In the genomic region with DNA sequence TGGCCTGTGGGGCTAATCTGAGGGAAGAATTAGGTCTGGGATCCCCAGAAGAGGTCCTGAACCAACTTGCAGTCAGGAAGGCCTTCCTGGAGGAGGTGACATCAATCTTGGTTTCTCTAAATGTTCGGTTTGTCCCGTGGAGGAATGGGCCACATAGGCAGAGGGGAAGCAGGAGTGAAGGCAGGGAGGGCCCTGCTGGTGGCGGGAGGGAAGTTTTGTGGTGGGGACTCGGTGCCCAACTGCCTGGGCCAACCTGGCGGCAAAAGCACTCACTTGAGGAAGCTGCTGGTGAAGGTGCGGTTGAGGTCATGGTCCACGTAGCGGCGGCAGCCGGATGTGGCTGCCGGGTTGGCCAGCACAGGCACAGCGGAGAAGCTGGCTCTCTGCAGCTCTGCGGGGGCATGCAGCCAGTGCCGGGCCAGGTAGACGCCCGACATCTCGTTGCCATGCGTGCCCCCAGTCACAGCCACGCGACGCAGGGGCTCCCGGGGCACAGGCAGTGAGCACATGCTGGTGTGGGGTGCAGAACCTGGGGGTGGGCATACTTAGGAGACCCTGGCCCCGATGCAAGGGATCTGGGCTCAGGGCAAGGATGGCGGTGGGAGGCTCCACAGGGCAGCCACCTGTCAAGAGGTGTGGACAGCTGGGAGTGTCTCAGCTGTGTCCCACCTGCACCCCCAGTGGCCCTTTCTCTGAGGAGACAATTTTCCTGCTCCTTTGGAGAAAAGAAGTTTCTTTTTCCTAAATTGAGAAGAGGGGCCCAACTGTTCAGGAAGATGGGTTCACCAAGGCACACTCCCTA, we compare ENCODE assay signal across 9 cellular contexts. TPM values are rescaled to one million over a fixed set of nuclear protein-coding genes. Genes with fewer than 3 reads are reported as not detected.
A peak's percentile ranks its signal among the peaks of the same experiment; 100 is the strongest.
DNase-seq lines count a peak whose midpoint lies in the region; ATAC-seq and TF ChIP-seq lines count a peak whose summit lies in the region.
"Had no signal": no experiment of that assay in that cellular context is flagged by ENCODE, and none has a peak within 500 bp of the region (broad histone marks: within the 10 kb centered on the region; RNA-seq: fewer than 3 reads in every experiment).

No MANE protein-coding gene starts in this region.

- peaks cover 6% of the 10 kb centered on the region for H3K27me3 Mint-ChIP-seq in nephron progenitor cell (ENCODE audit: low read depth, poor library complexity)

- no peaks in the 10 kb centered on the region for H3K9me3 Mint-ChIP-seq in nephron progenitor cell

- peaks cover 49% of the 10 kb centered on the region for H3F3A ChIP-seq in DOHH2 (ENCODE audit: control insufficient read depth, insufficient read depth)

- H3K36me3 ChIP-seq in DOHH2 (ENCODE audit: control insufficient read depth, low read length) (peaks cover 8% of the 10 kb centered on the region), lower lobe of right lung (no peaks in the 10 kb centered on the region)

- H3K36me3 Mint-ChIP-seq in nephron progenitor cell (ENCODE audit: low read depth), result no peaks in the 10 kb centered on the region

- H3K27me3 ChIP-seq in DOHH2 (ENCODE audit: control insufficient read depth, low read length), result no peaks in the 10 kb centered on the region
- H3K27me3 ChIP-seq in lower lobe of right lung (ENCODE audit: low read depth), result peaks cover 21% of the 10 kb centered on the region

- H3K9me3 ChIP-seq in DOHH2 (ENCODE audit: control insufficient read depth, insufficient read depth, low read length) (peaks cover 7% of the 10 kb centered on the region; the same call in 1 of the 2 replicates), lower lobe of right lung (no peaks in the 10 kb centered on the region)

- peaks cover 6% of the 10 kb centered on the region; the same call in 1 of the 2 replicates for H3K79me2 ChIP-seq in DOHH2 (ENCODE audit: control insufficient read depth, low read length)

- H3K4me1 Mint-ChIP-seq in nephron progenitor cell, result peaks cover 21% of the 10 kb centered on the region

- no peak overlapping the region for H3K4me3 Mint-ChIP-seq in nephron progenitor cell

- no peak overlapping the region for H3K27ac Mint-ChIP-seq in nephron progenitor cell

- H3K4me3 ChIP-seq in DOHH2 (ENCODE audit: low read length), result peak overlapping the region; percentile 74
- H3K4me3 ChIP-seq in lower lobe of right lung, result no peak overlapping the region

- H3K4me2 ChIP-seq in DOHH2 (ENCODE audit: low read length), result peak overlapping the region; percentile 91

- peak overlapping the region; percentile 99 for H3K27ac ChIP-seq in DOHH2 (ENCODE audit: low read depth, low read length)
- no peak overlapping the region for H3K27ac ChIP-seq in lower lobe of right lung

- peak; percentile 21 for TF ChIP-seq CTCF in DOHH2 (IDR thresholded peaks at IDR 0.05; ENCODE audit: low read depth, low read length, poor library complexity, severe bottlenecking)
- no peak for TF ChIP-seq CTCF in lower lobe of right lung (IDR thresholded peaks at IDR 0.05)
- no peak for TF ChIP-seq CTCF in nephron progenitor cell (IDR thresholded peaks at IDR 0.05)

- H3K9me2 ChIP-seq in DOHH2 (replicated peaks; ENCODE audit: control insufficient read depth, low read length), result no peaks in the 10 kb centered on the region

- DNase-seq in HK-2 (ENCODE audit: unreplicated experiment), result peak; percentile 64
- DNase-seq in activated CD4-positive, alpha-beta T cell treated with anti-CD3 and anti-CD28 coated beads, Interleukin-2, amount 50 U/mL, for 48 hours, result peak; percentile 43 to 51
- peak; percentile 45 for DNase-seq in lower lobe of right lung
- no peak for DNase-seq in T1000 (lab: John Stamatoyannopoulos, UW)
- no peak for DNase-seq in nephron progenitor cell
- DNase-seq: NCI-H69 had no signal

- H3K4me1 ChIP-seq in DOHH2 (ENCODE audit: control insufficient read depth, low read length), result peaks cover 77% of the 10 kb centered on the region
- H3K4me1 ChIP-seq in lower lobe of right lung, result no peaks in the 10 kb centered on the region

- H4K20me1 ChIP-seq in DOHH2 (ENCODE audit: control insufficient read depth, insufficient read depth, low read depth, low read length), result no peaks in the 10 kb centered on the region

- intact Hi-C loops in lower lobe of right lung (cut with DNase I), result no loop called here

- ATAC-seq in lower lobe of right lung (no peak), HG02970 (IDR thresholded peaks at IDR 0.05; ENCODE audit: low FRiP score, unreplicated experiment) (no peak), HG03097 (IDR thresholded peaks at IDR 0.05; ENCODE audit: low FRiP score, unreplicated experiment) (no peak)

RNA-seq across cellular contexts. Expression of gene ACY3, which starts 3.8 kb away (rescaled TPM):
- not detected for total RNA-seq in lower lobe of right lung

RNA-seq across cellular contexts. Expression of gene TBX10, which starts 7.2 kb away (rescaled TPM):
- total RNA-seq in lower lobe of right lung, result not detected

RNA-seq across cellular contexts. Expression of gene NUDT8, which starts 17.0 kb away (rescaled TPM):
- total RNA-seq in lower lobe of right lung, result 8.8 TPM

RNA-seq across cellular contexts. Expression of gene ALDH3B2, which starts 27.7 kb away (rescaled TPM):
- total RNA-seq in lower lobe of right lung, result 0.65 TPM

RNA-seq across cellular contexts. Expression of gene NDUFV1, which starts 40.0 kb away (rescaled TPM):
- 143 TPM for total RNA-seq in lower lobe of right lung

Comparison
In these comparisons a context has a peak if more than half of its experiments do, and no peak if none do; other contexts are left out.
1. DNase-seq: peak in HK-2 (single experiment), activated CD4-positive, alpha-beta T cell treated with anti-CD3 and anti-CD28 coated beads, Interleukin-2, amount 50 U/mL, for 48 hours (2 of 2) and lower lobe of right lung (single experiment); none in T1000 (single experiment) and nephron progenitor cell (single experiment).